Comparison of ENCODE assay signal across 25 cellular contexts in the genomic region with DNA sequence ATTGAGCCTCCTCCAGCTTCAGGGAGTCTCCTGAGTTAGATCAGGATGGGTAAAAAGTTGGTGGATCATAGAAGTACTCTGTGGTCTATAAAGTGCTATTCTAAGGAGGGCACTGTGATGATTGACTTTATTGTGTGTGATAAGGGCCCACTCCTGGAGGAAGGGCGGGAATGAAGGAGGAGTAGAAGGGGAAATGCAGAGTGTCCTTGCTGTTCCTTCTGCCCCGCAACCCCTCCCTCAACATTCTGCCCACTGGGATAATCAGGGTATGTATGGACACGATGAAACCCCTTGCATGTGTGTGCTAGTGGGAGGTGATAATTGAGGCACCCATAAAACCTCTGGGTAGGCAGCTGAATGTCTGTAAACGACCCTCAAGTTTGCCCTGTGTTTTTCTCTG.
"Had no signal": no experiment of that assay in that cellular context is flagged by ENCODE, and none has a peak within 500 bp of the region (broad histone marks: within the 10 kb centered on the region; RNA-seq: fewer than 3 reads in every experiment).

No MANE protein-coding gene starts in this region.

- H3K27ac ChIP-seq: body of pancreas, SJCRH30, SK-N-MC had no signal

- H3K36me3 Mint-ChIP-seq: activated naive CD4-positive, alpha-beta T cell treated with anti-CD3 and anti-CD28 coated beads, Interleukin-2, amount 50 U/mL, for 24 hours; activated naive CD8-positive, alpha-beta T cell treated with anti-CD3 and anti-CD28 coated beads, Interleukin-2, amount 10 ng/mL, durations not matched to agents 7 days and 5 days had no signal

- H3K4me1 ChIP-seq: body of pancreas, SJCRH30 had no signal

- H3K36me3 ChIP-seq: SJCRH30 had no signal

- H3K27ac Mint-ChIP-seq: activated CD4-positive, alpha-beta T cell treated with anti-CD3 and anti-CD28 coated beads, Interleukin-2, amount 10 ng/mL, durations not matched to agents 24 days and 14 days; activated CD8-positive, alpha-beta T cell treated with anti-CD3 and anti-CD28 coated beads, Interleukin-2, amount 10 ng/mL, durations not matched to agents 7 days and 5 days; activated naive CD4-positive, alpha-beta T cell treated with anti-CD3 and anti-CD28 coated beads, Interleukin-2, amount 50 U/mL, for 24 hours; activated naive CD8-positive, alpha-beta T cell treated with anti-CD3 and anti-CD28 coated beads, Interleukin-2, amount 10 ng/mL, durations not matched to agents 7 days and 5 days; activated T-cell treated with anti-CD3 and anti-CD28 coated beads, Interleukin-2, amount 50 U/mL, for 24 hours; activated T-helper 2 cell treated with anti-CD3 and anti-CD28 coated beads, Interferon-gamma antibody, Interleukin-2, Interleukin-4, amounts not matched to agents 10 μg/mL and 5 μg/mL and 100 μg/mL, durations not matched to agents 14 hours and 24 hours and 36 hours had no signal

- H3K4me3 ChIP-seq: body of pancreas, K562, SJCRH30, SK-N-MC had no signal

- ATAC-seq: activated CD8-positive, alpha-beta T cell treated with anti-CD3 and anti-CD28 coated beads, Interleukin-2, amount 10 ng/mL, durations not matched to agents 7 days and 5 days; body of pancreas; K562; Panc1 had no signal

- H3K9me3 Mint-ChIP-seq: activated CD4-positive, alpha-beta T cell treated with anti-CD3 and anti-CD28 coated beads, Interleukin-2, amount 10 ng/mL, durations not matched to agents 24 days and 14 days; activated naive CD4-positive, alpha-beta T cell treated with anti-CD3 and anti-CD28 coated beads, Interleukin-2, amount 50 U/mL, for 24 hours; activated naive CD8-positive, alpha-beta T cell treated with anti-CD3 and anti-CD28 coated beads, Interleukin-2, amount 10 ng/mL, durations not matched to agents 7 days and 5 days; activated T-cell treated with anti-CD3 and anti-CD28 coated beads, Interleukin-2, amount 50 U/mL, for 24 hours; activated T-helper 2 cell treated with anti-CD3 and anti-CD28 coated beads, Interferon-gamma antibody, Interleukin-2, Interleukin-4, amounts not matched to agents 10 μg/mL and 5 μg/mL and 100 μg/mL, durations not matched to agents 14 hours and 24 hours and 36 hours had no signal

- H3K9me3 ChIP-seq: body of pancreas, SJCRH30 had no signal

- H3K4me3 Mint-ChIP-seq: activated CD4-positive, alpha-beta T cell treated with anti-CD3 and anti-CD28 coated beads, Interleukin-2, amount 10 ng/mL, durations not matched to agents 24 days and 14 days; activated CD8-positive, alpha-beta T cell treated with anti-CD3 and anti-CD28 coated beads, Interleukin-2, amount 10 ng/mL, durations not matched to agents 7 days and 5 days; activated naive CD4-positive, alpha-beta T cell treated with anti-CD3 and anti-CD28 coated beads, Interleukin-2, amount 50 U/mL, for 24 hours; activated naive CD8-positive, alpha-beta T cell treated with anti-CD3 and anti-CD28 coated beads, Interleukin-2, amount 10 ng/mL, durations not matched to agents 7 days and 5 days; activated T-cell treated with anti-CD3 and anti-CD28 coated beads, Interleukin-2, amount 50 U/mL, for 24 hours had no signal

- H3K27me3 Mint-ChIP-seq: activated naive CD4-positive, alpha-beta T cell treated with anti-CD3 and anti-CD28 coated beads, Interleukin-2, amount 50 U/mL, for 24 hours had no signal

- H3K27me3 ChIP-seq: body of pancreas, SJCRH30 had no signal

- DNase-seq: activated CD4-positive, alpha-beta T cell treated with anti-CD3 and anti-CD28 coated beads, Interleukin-2, amount 10 ng/mL, durations not matched to agents 24 days and 14 days; activated CD4-positive, alpha-beta T cell treated with anti-CD3 and anti-CD28 coated beads, Interleukin-2, amount 50 U/mL, for 48 hours; activated CD8-positive, alpha-beta T cell treated with anti-CD3 and anti-CD28 coated beads, Interleukin-2, amount 10 ng/mL, durations not matched to agents 7 days and 5 days; activated gamma-delta T cell; activated naive CD4-positive, alpha-beta T cell treated with Interleukin-2 at 50 U/mL for 16 hours; activated naive CD8-positive, alpha-beta T cell treated with anti-CD3 and anti-CD28 coated beads, Interleukin-2, amount 10 ng/mL, durations not matched to agents 7 days and 5 days; activated T-cell treated with anti-CD3 and anti-CD28 coated beads, Interleukin-2, amount 50 U/mL, for 24 hours; body of pancreas; Karpas-422; MM.1S; MV-4-11; NCI-H1092; NCI-H1436 treated with DMSO at 0.1 percent for 48 hours; NCI-H1694 treated with DMSO at 0.1 percent for 48 hours; NCI-H2029; NCI-H345; NCI-H524 treated with DMSO at 0.1 percent for 48 hours; SHP77; SJCRH30; T1000 had no signal

- H3K4me1 Mint-ChIP-seq: activated CD4-positive, alpha-beta T cell treated with anti-CD3 and anti-CD28 coated beads, Interleukin-2, amount 10 ng/mL, durations not matched to agents 24 days and 14 days; activated naive CD4-positive, alpha-beta T cell treated with anti-CD3 and anti-CD28 coated beads, Interleukin-2, amount 50 U/mL, for 24 hours; activated naive CD8-positive, alpha-beta T cell treated with anti-CD3 and anti-CD28 coated beads, Interleukin-2, amount 10 ng/mL, durations not matched to agents 7 days and 5 days had no signal
